9 cellular contexts compared by ENCODE assay signal in the genomic region with DNA sequence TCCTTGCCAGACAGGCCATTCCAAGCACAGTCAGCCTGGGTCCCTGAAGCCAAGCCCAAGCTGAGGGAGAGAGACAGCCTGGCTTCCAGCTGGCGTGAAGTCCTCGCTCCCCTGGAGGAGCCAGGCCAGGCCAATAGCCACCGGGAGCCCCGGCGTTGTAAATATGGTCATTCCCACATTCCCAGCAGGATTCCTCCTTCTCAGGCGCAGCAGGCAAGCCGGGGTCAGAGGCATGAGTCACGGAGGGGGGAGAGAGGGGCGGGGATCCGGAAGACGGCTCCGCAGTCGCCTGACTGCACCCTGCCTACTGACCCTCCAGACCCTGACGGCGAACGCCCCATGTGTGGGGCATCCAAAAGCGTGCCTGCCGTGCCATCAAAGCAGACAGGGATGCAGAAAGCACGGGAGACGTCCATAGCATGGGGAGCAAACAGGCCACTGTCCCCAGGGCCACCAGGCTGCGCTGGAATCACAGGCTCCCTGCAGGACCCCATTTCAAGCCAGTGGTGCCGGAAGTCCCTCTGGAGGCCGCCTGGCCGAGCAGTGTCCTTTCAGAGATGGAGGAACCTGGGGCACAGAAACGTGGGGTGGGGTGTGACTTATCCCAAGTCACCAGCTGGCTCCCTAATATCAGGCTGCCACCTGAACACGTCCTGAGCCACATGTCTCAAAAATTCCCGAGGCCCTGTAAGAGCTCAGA. TPM values are rescaled to one million over a fixed set of nuclear protein-coding genes. Genes with fewer than 3 reads are reported as not detected.
DNase-seq lines count a peak whose midpoint lies in the region; ATAC-seq and TF ChIP-seq lines count a peak whose summit lies in the region.
"Had no signal": no experiment of that assay in that cellular context is flagged by ENCODE, and none has a peak within 500 bp of the region (broad histone marks: within the 10 kb centered on the region; RNA-seq: fewer than 3 reads in every experiment).

No MANE protein-coding gene starts in this region.

- DNase-seq in HFF-Myc (ENCODE audit: extremely low read depth, low read depth), result peak; percentile 88
- peak; percentile 85 for DNase-seq in coronary artery (ENCODE audit: low spot score)
- no peak for DNase-seq in left lobe of liver (ENCODE audit: low spot score)
- no peak for DNase-seq in activated CD4-positive, alpha-beta T cell treated with anti-CD3 and anti-CD28 coated beads for 4 hours
- DNase-seq in stimulated activated CD4-positive, alpha-beta T cell treated with anti-CD3 and anti-CD28 coated beads, Interleukin-2, amount 100 ng/mL, for 24 hours, result no peak
- no peak for DNase-seq in NCI-H226

- H3K9ac ChIP-seq in subcutaneous abdominal adipose tissue (ENCODE audit: low read length in 5 of 5), result peak overlapping the region in 3 of 5 donors; percentile 21 to 57 (median 44)

- no peaks in the 10 kb centered on the region for H3K36me3 ChIP-seq in subcutaneous abdominal adipose tissue (ENCODE audit: control insufficient read depth in 5 of 5, insufficient read depth in 5 of 5, low read length in 5 of 5)

- no peak for TF ChIP-seq CTCF in HFF-Myc (IDR thresholded peaks at IDR 0.05; ENCODE audit: low read depth, low read length, missing control alignments)
- no peak for TF ChIP-seq CTCF in coronary artery (IDR thresholded peaks at IDR 0.05)

- H3K27ac ChIP-seq in coronary artery (peak overlapping the region; percentile 34 to 77), subcutaneous abdominal adipose tissue (ENCODE audit: low read depth, low read length) (peak overlapping the region; percentile 90)

- H3K27me3 ChIP-seq in subcutaneous abdominal adipose tissue (ENCODE audit: control insufficient read depth in 5 of 5, insufficient read depth in 4 of 5, low read length in 5 of 5), result peaks cover 0 to 2% (median 0%) of the 10 kb centered on the region in 5 donors

- H3K9me3 ChIP-seq in subcutaneous abdominal adipose tissue (ENCODE audit: control insufficient read depth in 5 of 5, low read length in 5 of 5), result no peaks in the 10 kb centered on the region

- H3K4me3 ChIP-seq in HFF-Myc (replicated peaks; ENCODE audit: low read depth, low read length) (no peak overlapping the region), coronary artery (peak overlapping the region; percentile 47), subcutaneous abdominal adipose tissue (ENCODE audit: low read depth in 1 of 5, low read length in 5 of 5) (peak overlapping the region in 2 of 5 donors; percentile 17 to 30)
- H3K4me3 ChIP-seq: GM12878 had no signal

- ATAC-seq in left lobe of liver, result peak; percentile 15
- no peak for ATAC-seq in GM18873 (IDR thresholded peaks at IDR 0.05; ENCODE audit: low FRiP score, unreplicated experiment)
- ATAC-seq: GM12878 had no signal

- H3K4me1 ChIP-seq in subcutaneous abdominal adipose tissue (ENCODE audit: control insufficient read depth in 5 of 5, insufficient read depth in 5 of 5, low read length in 5 of 5), result peaks cover 20 to 99% (median 94%) of the 10 kb centered on the region in 5 donors

RNA-seq across cellular contexts. Expression of a gene that starts 48.2 kb away (rescaled TPM):
- total RNA-seq in left lobe of liver, result not detected
- total RNA-seq: GM12878 had no signal

Comparison
In these comparisons a context has a peak if more than half of its experiments do, and no peak if none do; other contexts are left out.
1. DNase-seq: peak in HFF-Myc (single experiment) and coronary artery (single experiment); none in left lobe of liver (single experiment), activated CD4-positive, alpha-beta T cell treated with anti-CD3 and anti-CD28 coated beads for 4 hours (0 of 2), stimulated activated CD4-positive, alpha-beta T cell treated with anti-CD3 and anti-CD28 coated beads, Interleukin-2, amount 100 ng/mL, for 24 hours (0 of 2) and NCI-H226 (single experiment).